ENCODE assay signal across 20 cellular contexts in the genomic region with DNA sequence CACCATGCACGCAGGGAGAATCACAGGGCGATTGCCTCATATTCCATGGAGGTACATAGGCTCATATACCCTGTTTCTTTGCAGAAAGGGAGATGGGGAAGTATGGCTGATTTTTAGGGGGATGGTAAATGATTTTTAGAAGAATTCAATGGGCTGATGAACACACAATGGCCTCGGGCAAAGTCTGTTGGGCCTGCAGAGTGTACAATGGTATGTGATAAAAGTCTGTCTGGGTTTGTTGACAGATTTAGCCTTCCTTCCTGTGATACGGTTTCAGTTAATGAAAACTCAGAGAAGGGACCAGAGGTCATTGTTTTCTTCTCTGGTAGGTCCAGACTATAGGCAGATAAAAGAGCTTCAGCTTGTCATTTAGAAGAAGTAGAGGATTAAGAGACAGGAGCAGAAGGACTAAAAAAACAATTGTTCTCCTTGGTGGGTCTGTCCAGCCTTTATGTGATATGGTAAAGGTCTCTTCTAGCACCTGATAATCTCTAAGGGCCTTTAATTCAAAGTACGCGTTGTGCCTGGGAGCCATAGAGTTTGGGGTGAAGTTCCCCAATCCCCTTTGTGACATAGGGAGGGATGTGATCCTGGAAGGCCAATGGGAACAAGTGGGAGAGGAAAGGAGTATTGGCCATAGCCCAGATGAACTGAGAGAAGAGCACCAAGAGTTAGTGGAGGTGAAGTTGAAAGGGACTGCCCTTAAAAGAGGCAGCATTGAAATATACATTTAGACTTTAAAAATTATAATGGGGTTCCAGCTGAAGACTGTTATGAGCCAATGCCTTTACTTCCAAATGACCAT.
DNase-seq lines count a peak whose midpoint lies in the region; ATAC-seq and TF ChIP-seq lines count a peak whose summit lies in the region.
"Had no signal": no experiment of that assay in that cellular context is flagged by ENCODE, and none has a peak within 500 bp of the region (broad histone marks: within the 10 kb centered on the region; RNA-seq: fewer than 3 reads in every experiment).

No MANE protein-coding gene starts in this region.

- DNase-seq in MCF 10A (ENCODE audit: unreplicated experiment) (no peak), breast epithelium (ENCODE audit: low spot score in 2 of 2) (no peak), colonic mucosa (no peak), lung microvascular endothelial cell (ENCODE audit: low read depth in 2 of 2) (peak; percentile 29 to 93), type B pancreatic cell (ENCODE audit: extremely low spot score, unreplicated experiment) (no peak), NCI-H524 treated with DMSO at 0.1 percent for 48 hours (lab: John Stamatoyannopoulos, UW) (no peak)
- no peak for DNase-seq in natural killer cell treated with Interleukin-12 subunit alpha and Interleukin-12 subunit beta and Interleukin-15 and Interleukin-18, amount 100 ng/mL, for 72 hours (ENCODE audit: low spot score)
- DNase-seq: 8988T; activated CD4-positive, CD25-positive, alpha-beta regulatory T cell treated with anti-CD3 and anti-CD28 coated beads, Interleukin-2, amount 50 U/mL, for 72 hours; activated naive CD4-positive, alpha-beta T cell; CD4-positive, alpha-beta memory T cell; cortex of kidney; head of caudate nucleus; NCI-H1436 treated with DMSO at 0.1 percent for 48 hours; pancreas; Right ventricle myocardium superior had no signal

- H3K4me1 Mint-ChIP-seq in MCF 10A (ENCODE audit: insufficient read depth, unreplicated experiment) (peaks cover 50% of the 10 kb centered on the region), type B pancreatic cell (ENCODE audit: unreplicated experiment) (peaks cover 11% of the 10 kb centered on the region)
- H3K4me1 Mint-ChIP-seq in natural killer cell treated with Interleukin-12 subunit alpha and Interleukin-12 subunit beta and Interleukin-15 and Interleukin-18, amount 100 ng/mL, for 72 hours (ENCODE audit: low read depth in 2 of 2) = no peaks in the 10 kb centered on the region
- H3K4me1 Mint-ChIP-seq: CD4-positive, alpha-beta memory T cell had no signal

- TF ChIP-seq CTCF in MCF 10A (IDR thresholded peaks at IDR 0.05; ENCODE audit: unreplicated experiment) (no peak), breast epithelium (IDR thresholded peaks at IDR 0.05) (no peak), colonic mucosa (IDR thresholded peaks at IDR 0.05) (no peak), type B pancreatic cell (conservative IDR thresholded peaks at IDR 0.05) (no peak)

- no peak for ATAC-seq in HG02763 (IDR thresholded peaks at IDR 0.05; ENCODE audit: unreplicated experiment)
- ATAC-seq in natural killer cell treated with Interleukin-12 subunit alpha and Interleukin-12 subunit beta and Interleukin-15 and Interleukin-18, amount 100 ng/mL, for 72 hours = no peak
- ATAC-seq: pancreas had no signal

- H3K36me3 ChIP-seq in breast epithelium (no peaks in the 10 kb centered on the region), colonic mucosa (no peaks in the 10 kb centered on the region)
- H3K36me3 ChIP-seq: esophagus muscularis mucosa, pancreas, tibial nerve had no signal

- TSS peak; percentile 98 for BruUV-seq in MCF 10A (replicated peaks; lab: Mats Ljungman, UMichigan)

- no peaks in the 10 kb centered on the region for H3K27me3 ChIP-seq in breast epithelium
- H3K27me3 ChIP-seq in colonic mucosa = no peaks in the 10 kb centered on the region
- H3K27me3 ChIP-seq: esophagus muscularis mucosa, pancreas, tibial nerve had no signal

- TF ChIP-seq POLR2A in breast epithelium (IDR thresholded peaks at IDR 0.05) = no peak

- CTCF ChIA-PET in MCF 10A (lab: Yijun Ruan, JAX) = interaction anchor here (0.7 to 1.5 kb wide), 4 partner anchors 75 to 153 kb away, joined by 4 to 6 read pairs (median 4); no protein-coding TSS in a partner anchor

- intact Hi-C loops in MCF 10A (cut with micrococcal nuclease) (loop anchor here (2.0 to 5.0 kb wide), 3 partner anchors 60 to 136 kb away; no protein-coding TSS in a partner anchor), breast epithelium (cut with DNase I; ENCODE audit: low total_unique reads) (no loop called here), colonic mucosa (cut with DNase I) (loop anchor here (10.0 kb wide), 1 partner anchor 62 kb away; no protein-coding TSS in a partner anchor)

- no peaks in the 10 kb centered on the region for H3K4me1 ChIP-seq in breast epithelium
- H3K4me1 ChIP-seq in colonic mucosa = no peaks in the 10 kb centered on the region
- H3K4me1 ChIP-seq: pancreas had no signal

- H3K9me3 Mint-ChIP-seq in MCF 10A (ENCODE audit: unreplicated experiment) (peaks cover 3% of the 10 kb centered on the region), type B pancreatic cell (peaks cover 7% of the 10 kb centered on the region)
- H3K9me3 Mint-ChIP-seq in natural killer cell treated with Interleukin-12 subunit alpha and Interleukin-12 subunit beta and Interleukin-15 and Interleukin-18, amount 100 ng/mL, for 72 hours = no peaks in the 10 kb centered on the region
- H3K9me3 Mint-ChIP-seq: T-helper 2 cell treated with Interferon-gamma antibody and Interleukin-4, amounts not matched to agents 5 μg/mL and 100 μg/mL, for 36 hours had no signal

- no peak overlapping the region for H3K9ac ChIP-seq in colonic mucosa (ENCODE audit: low read depth in 2 of 2, low read length in 2 of 2)

- no peak overlapping the region for H3K27ac ChIP-seq in breast epithelium
- peak overlapping the region; percentile 77 for H3K27ac ChIP-seq in colonic mucosa
- H3K27ac ChIP-seq: pancreas had no signal

- H3K4me3 ChIP-seq in breast epithelium (no peak overlapping the region), colonic mucosa (no peak overlapping the region)
- H3K4me3 ChIP-seq: esophagus muscularis mucosa, pancreas, tibial nerve had no signal

- H3K9me3 ChIP-seq in breast epithelium (no peaks in the 10 kb centered on the region), colonic mucosa (no peaks in the 10 kb centered on the region)
- H3K9me3 ChIP-seq: esophagus muscularis mucosa, pancreas, tibial nerve had no signal

- peak overlapping the region; percentile 97 for H3K27ac Mint-ChIP-seq in MCF 10A (ENCODE audit: low read depth, unreplicated experiment)
- peak overlapping the region; percentile 48 for H3K27ac Mint-ChIP-seq in type B pancreatic cell
- no peak overlapping the region for H3K27ac Mint-ChIP-seq in natural killer cell treated with Interleukin-12 subunit alpha and Interleukin-12 subunit beta and Interleukin-15 and Interleukin-18, amount 100 ng/mL, for 72 hours
- H3K27ac Mint-ChIP-seq: CD4-positive, alpha-beta memory T cell; T-helper 2 cell treated with Interferon-gamma antibody and Interleukin-4, amounts not matched to agents 5 μg/mL and 100 μg/mL, for 36 hours had no signal

- no peaks in the 10 kb centered on the region for H3K27me3 Mint-ChIP-seq in MCF 10A (ENCODE audit: insufficient read depth, unreplicated experiment)
- peaks cover 14% of the 10 kb centered on the region for H3K27me3 Mint-ChIP-seq in type B pancreatic cell
- peaks cover 29 to 38% of the 10 kb centered on the region in 2 donors for H3K27me3 Mint-ChIP-seq in natural killer cell treated with Interleukin-12 subunit alpha and Interleukin-12 subunit beta and Interleukin-15 and Interleukin-18, amount 100 ng/mL, for 72 hours

- H3K36me3 Mint-ChIP-seq in MCF 10A (ENCODE audit: insufficient read depth, unreplicated experiment) (no peaks in the 10 kb centered on the region), type B pancreatic cell (no peaks in the 10 kb centered on the region)
- no peaks in the 10 kb centered on the region for H3K36me3 Mint-ChIP-seq in natural killer cell treated with Interleukin-12 subunit alpha and Interleukin-12 subunit beta and Interleukin-15 and Interleukin-18, amount 100 ng/mL, for 72 hours
- H3K36me3 Mint-ChIP-seq: CD4-positive, alpha-beta memory T cell had no signal

- H3K4me3 Mint-ChIP-seq in MCF 10A (ENCODE audit: unreplicated experiment) = peak overlapping the region; percentile 42
- H3K4me3 Mint-ChIP-seq in type B pancreatic cell = no peak overlapping the region
- H3K4me3 Mint-ChIP-seq in natural killer cell treated with Interleukin-12 subunit alpha and Interleukin-12 subunit beta and Interleukin-15 and Interleukin-18, amount 100 ng/mL, for 72 hours = no peak overlapping the region
- H3K4me3 Mint-ChIP-seq: CD4-positive, alpha-beta memory T cell; T-helper 2 cell treated with Interferon-gamma antibody and Interleukin-4, amounts not matched to agents 5 μg/mL and 100 μg/mL, for 36 hours had no signal

- POLR2A ChIA-PET in MCF 10A (lab: Yijun Ruan, JAX) = interaction anchor here (0.6 to 1.6 kb wide), 5 partner anchors 9 to 239 kb away, joined by 3 to 8 read pairs (median 4); no protein-coding TSS in a partner anchor

Comparison
In these comparisons a context has a peak if more than half of its experiments do, and no peak if none do; other contexts are left out.
1. DNase-seq: peak in lung microvascular endothelial cell (2 of 2); none in MCF 10A (single experiment), breast epithelium (0 of 2), colonic mucosa (single experiment), type B pancreatic cell (single experiment), natural killer cell treated with Interleukin-12 subunit alpha and Interleukin-12 subunit beta and Interleukin-15 and Interleukin-18, amount 100 ng/mL, for 72 hours (single experiment) and NCI-H524 treated with DMSO at 0.1 percent for 48 hours (single experiment).
2. H3K27ac Mint-ChIP-seq: peak in MCF 10A (single experiment) and type B pancreatic cell (single experiment); none in natural killer cell treated with Interleukin-12 subunit alpha and Interleukin-12 subunit beta and Interleukin-15 and Interleukin-18, amount 100 ng/mL, for 72 hours (0 of 2).